Comparison of ENCODE assay signal across 10 cellular contexts in the genomic region with DNA sequence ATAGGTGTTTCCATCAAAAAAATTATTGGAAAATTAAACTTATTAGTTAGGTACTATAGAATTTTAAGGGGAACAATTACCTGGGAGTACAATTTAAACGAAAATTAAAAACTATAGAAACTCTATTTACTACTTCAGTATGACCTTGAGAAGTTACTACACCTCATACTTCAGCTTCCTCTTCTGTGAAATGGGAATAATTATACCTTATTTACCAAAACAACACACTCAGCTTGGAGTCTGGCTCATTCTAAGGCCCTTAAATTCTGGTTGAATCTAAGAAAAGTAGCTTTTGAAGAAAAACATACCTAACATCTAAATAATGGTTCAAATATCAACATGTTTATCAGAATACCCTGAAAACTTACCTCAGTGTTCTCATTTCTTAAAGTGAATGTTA. TPM values are rescaled to one million over a fixed set of nuclear protein-coding genes. Genes with fewer than 3 reads are reported as not detected.
A peak's percentile ranks its signal among the peaks of the same experiment; 100 is the strongest.
DNase-seq lines count a peak whose midpoint lies in the region; ATAC-seq and TF ChIP-seq lines count a peak whose summit lies in the region.
"Had no signal": no experiment of that assay in that cellular context is flagged by ENCODE, and none has a peak within 500 bp of the region (broad histone marks: within the 10 kb centered on the region; RNA-seq: fewer than 3 reads in every experiment).

No MANE protein-coding gene starts in this region.

- H3K27me3 Mint-ChIP-seq in activated T-cell treated with anti-CD3 and anti-CD28 coated beads, Interleukin-2, amount 50 U/mL, for 24 hours: no peaks in the 10 kb centered on the region
- no peaks in the 10 kb centered on the region for H3K27me3 Mint-ChIP-seq in activated CD8-positive, alpha-beta T cell treated with anti-CD3 and anti-CD28 coated beads, Interleukin-2, amount 10 ng/mL, durations not matched to agents 7 days and 5 days (ENCODE audit: low read depth)

- H3K4me1 Mint-ChIP-seq in activated T-cell treated with anti-CD3 and anti-CD28 coated beads, Interleukin-2, amount 50 U/mL, for 24 hours (ENCODE audit: low read depth): peaks cover 65% of the 10 kb centered on the region
- peaks cover 49% of the 10 kb centered on the region for H3K4me1 Mint-ChIP-seq in activated CD8-positive, alpha-beta T cell treated with anti-CD3 and anti-CD28 coated beads, Interleukin-2, amount 10 ng/mL, durations not matched to agents 7 days and 5 days (ENCODE audit: low read depth)

- H3K4me3 ChIP-seq in tibial nerve: no peak overlapping the region
- H3K4me3 ChIP-seq in heart left ventricle: peak overlapping the region in 3 of 12 donors; percentile 9 to 74 (median 18)

- POLR2A ChIA-PET in activated CD8-positive, alpha-beta T cell treated with anti-CD3 and anti-CD28 coated beads, Interleukin-2, amount 10 ng/mL, durations not matched to agents 7 days and 5 days (lab: Charles Lee): interaction anchor here (0.9 to 8.3 kb wide), 6 partner anchors 9 to 60 kb away, joined by 3 to 173 read pairs (median 4); no protein-coding TSS in a partner anchor

- no peak for TF ChIP-seq EP300 in tibial nerve (IDR thresholded peaks at IDR 0.05)

- ATAC-seq in activated CD8-positive, alpha-beta T cell treated with anti-CD3 and anti-CD28 coated beads, Interleukin-2, amount 10 ng/mL, durations not matched to agents 7 days and 5 days: no peak
- no peak for ATAC-seq in foreskin keratinocyte
- ATAC-seq in heart left ventricle: no peak

- DNase-seq in activated T-cell treated with anti-CD3 and anti-CD28 coated beads, Interleukin-2, amount 50 U/mL, for 24 hours: no peak
- DNase-seq in activated T-cell treated with anti-CD3 and anti-CD28 coated beads, Interleukin-2, amount 50 U/mL, for 1 hour: no peak
- no peak for DNase-seq in activated CD8-positive, alpha-beta T cell treated with anti-CD3 and anti-CD28 coated beads, Interleukin-2, amount 10 ng/mL, durations not matched to agents 7 days and 5 days
- DNase-seq in foreskin keratinocyte (no peak), tibial nerve (ENCODE audit: low spot score in 2 of 2) (no peak), heart left ventricle (no peak), NCI-H1417 (lab: John Stamatoyannopoulos, UW) (no peak), DMS79 (lab: John Stamatoyannopoulos, UW) (no peak)
- DNase-seq: activated CD8-positive, alpha-beta memory T cell treated with anti-CD3 and anti-CD28 coated beads, Interleukin-2, amount 50 U/mL, for 48 hours; foreskin melanocyte had no signal

- intact Hi-C loops in heart left ventricle (cut with DNase I): loop anchor here in 1 of 10 donors (10.0 kb wide), 1 partner anchor 516 kb away; no protein-coding TSS in a partner anchor

- H3K4me1 ChIP-seq in foreskin keratinocyte (peaks cover 39% of the 10 kb centered on the region), tibial nerve (peaks cover 0 to 70% (median 16%) of the 10 kb centered on the region in 4 donors), heart left ventricle (peaks cover 0 to 73% (median 5%) of the 10 kb centered on the region in 12 donors)

- H3K9me3 ChIP-seq in tibial nerve (no peaks in the 10 kb centered on the region), heart left ventricle (no peaks in the 10 kb centered on the region)

- peaks cover 80% of the 10 kb centered on the region for H3K36me3 Mint-ChIP-seq in activated T-cell treated with anti-CD3 and anti-CD28 coated beads, Interleukin-2, amount 50 U/mL, for 24 hours (ENCODE audit: low read depth)
- H3K36me3 Mint-ChIP-seq in activated CD8-positive, alpha-beta T cell treated with anti-CD3 and anti-CD28 coated beads, Interleukin-2, amount 10 ng/mL, durations not matched to agents 7 days and 5 days (ENCODE audit: low read depth): peaks cover 56% of the 10 kb centered on the region

- H3K36me3 ChIP-seq in tibial nerve: peaks cover 0 to 26% (median 4%) of the 10 kb centered on the region in 3 donors
- peaks cover 0 to 41% (median 19%) of the 10 kb centered on the region in 9 donors for H3K36me3 ChIP-seq in heart left ventricle

- TF ChIP-seq CTCF in foreskin keratinocyte (conservative IDR thresholded peaks at IDR 0.05): no peak
- TF ChIP-seq CTCF in tibial nerve (IDR thresholded peaks at IDR 0.05): no peak
- TF ChIP-seq CTCF in heart left ventricle (IDR thresholded peaks at IDR 0.05): no peak

- WGBS in tibial nerve, 2 donors: 83 to 84% methylated on average over 1 of the region's 1 CpG
- 88 to 98% (median 92%) methylated on average over 1 of the region's 1 CpG for WGBS in heart left ventricle, 4 donors

- H3K27me3 ChIP-seq in foreskin keratinocyte: no peaks in the 10 kb centered on the region
- H3K27me3 ChIP-seq in tibial nerve: no peaks in the 10 kb centered on the region
- no peaks in the 10 kb centered on the region for H3K27me3 ChIP-seq in heart left ventricle

- CTCF ChIA-PET in activated CD8-positive, alpha-beta T cell treated with anti-CD3 and anti-CD28 coated beads, Interleukin-2, amount 10 ng/mL, durations not matched to agents 7 days and 5 days (lab: Charles Lee): interaction anchor here (0.8 to 4.3 kb wide), 6 partner anchors 11 to 114 kb away, joined by 3 to 33 read pairs (median 5); no protein-coding TSS in a partner anchor

- no peaks in the 10 kb centered on the region for H3K9me3 Mint-ChIP-seq in activated T-cell treated with anti-CD3 and anti-CD28 coated beads, Interleukin-2, amount 50 U/mL, for 24 hours
- no peaks in the 10 kb centered on the region for H3K9me3 Mint-ChIP-seq in activated CD8-positive, alpha-beta T cell treated with anti-CD3 and anti-CD28 coated beads, Interleukin-2, amount 10 ng/mL, durations not matched to agents 7 days and 5 days (ENCODE audit: insufficient read depth)

- TF ChIP-seq POLR2A in tibial nerve (IDR thresholded peaks at IDR 0.05): no peak
- TF ChIP-seq POLR2A in heart left ventricle (IDR thresholded peaks at IDR 0.05): no peak

- peak overlapping the region; percentile 99 for H3K27ac Mint-ChIP-seq in activated T-cell treated with anti-CD3 and anti-CD28 coated beads, Interleukin-2, amount 50 U/mL, for 24 hours
- H3K27ac Mint-ChIP-seq in activated CD8-positive, alpha-beta T cell treated with anti-CD3 and anti-CD28 coated beads, Interleukin-2, amount 10 ng/mL, durations not matched to agents 7 days and 5 days: peak overlapping the region; percentile 99

- H3K4me3 Mint-ChIP-seq in activated T-cell treated with anti-CD3 and anti-CD28 coated beads, Interleukin-2, amount 50 U/mL, for 24 hours: peak overlapping the region; percentile 95
- H3K4me3 Mint-ChIP-seq in activated CD8-positive, alpha-beta T cell treated with anti-CD3 and anti-CD28 coated beads, Interleukin-2, amount 10 ng/mL, durations not matched to agents 7 days and 5 days: peak overlapping the region; percentile 97

- H3K27ac ChIP-seq in foreskin keratinocyte (peak overlapping the region; percentile 3), tibial nerve (peak overlapping the region in 3 of 4 donors; percentile 48 to 96 (median 94)), heart left ventricle (peak overlapping the region in 1 of 12 donors; percentile 99)

RNA-seq across cellular contexts. Expression of gene NABP1, which starts 2.7 kb away (rescaled TPM):
- total RNA-seq in activated CD8-positive, alpha-beta T cell treated with anti-CD3 and anti-CD28 coated beads, Interleukin-2, amount 10 ng/mL, durations not matched to agents 7 days and 5 days: 10 to 100 TPM; 52.4 to 54.1 TPM
- 31.3 and 36.6 TPM in 2 replicates for total RNA-seq in foreskin keratinocyte
- polyA plus RNA-seq in foreskin keratinocyte: 12.4 and 16.8 TPM in 2 replicates
- 10 to 100 TPM; 11.4 to 26.6 (median 22.2) TPM for total RNA-seq in tibial nerve
- total RNA-seq in heart left ventricle: 10 to 100 TPM in 2 of 9 donors, 1 to 10 TPM in 7; 1.5 to 36.3 (median 3.3) TPM
- polyA plus RNA-seq in heart left ventricle: 1 to 10 TPM; 1.6 to 4.5 TPM
